8 cellular contexts compared by ENCODE assay signal in genomic region chr7:42869131-42870020, GRCh38. TPM values are rescaled to one million over a fixed set of nuclear protein-coding genes. Genes with fewer than 3 reads are reported as not detected.
DNase-seq lines count a peak whose midpoint lies in the region; ATAC-seq and TF ChIP-seq lines count a peak whose summit lies in the region.
"Had no signal": no experiment of that assay in that cellular context is flagged by ENCODE, and none has a peak within 500 bp of the region (broad histone marks: within the 10 kb centered on the region; RNA-seq: fewer than 3 reads in every experiment).

No MANE protein-coding gene starts in this region.

- TF ChIP-seq CTCF in BE2C (IDR thresholded peaks at IDR 0.05; ENCODE audit: low read depth, low read length), result no peak

- no peaks in the 10 kb centered on the region for H3K9me3 ChIP-seq in BE2C

- no peaks in the 10 kb centered on the region for H3K36me3 ChIP-seq in BE2C

- ATAC-seq in GM19452 (IDR thresholded peaks at IDR 0.05; ENCODE audit: unreplicated experiment) (peak; percentile 94), HG03060 (IDR thresholded peaks at IDR 0.05; ENCODE audit: low read depth, unreplicated experiment) (peak; percentile 98), left cardiac atrium (no peak)

- intact Hi-C loops in left cardiac atrium (cut with DNase I), result no loop called here

- no peak overlapping the region for H3K4me3 ChIP-seq in BE2C (ENCODE audit: low read depth, low read length)
- H3K4me3 ChIP-seq: SK-N-MC had no signal

- DNase-seq in activated T-cell treated with anti-CD3 and anti-CD28 coated beads for 48 hours (ENCODE audit: low read depth), result peak; percentile 25
- peak; percentile 69 for DNase-seq in stimulated activated CD4-positive, alpha-beta T cell treated with anti-CD3 and anti-CD28 coated beads, Interleukin-4, amount 100 ng/mL, for 24 hours
- no peak for DNase-seq in left cardiac atrium
- DNase-seq in HPDE6-E6E7 (ENCODE audit: extremely low spot score), result no peak
- DNase-seq in BE2C, result no peak

- no peaks in the 10 kb centered on the region for H3K4me1 ChIP-seq in BE2C

- no peaks in the 10 kb centered on the region for H3K27me3 ChIP-seq in BE2C

RNA-seq across cellular contexts. Expression of gene C7orf25, which starts 42.5 kb away (rescaled TPM):
- 1 to 10 TPM; 3.6 to 4.2 TPM for total RNA-seq in left cardiac atrium
- polyA plus RNA-seq in BE2C (2012; ENCODE audit: insufficient read depth, insufficient read length, low read depth), result 2.0 TPM

Comparison
In these comparisons a context has a peak if more than half of its experiments do, and no peak if none do; other contexts are left out.
1. ATAC-seq: peak in GM19452 (single experiment) and HG03060 (single experiment); none in left cardiac atrium (0 of 2).
2. DNase-seq: peak in activated T-cell treated with anti-CD3 and anti-CD28 coated beads for 48 hours (single experiment) and stimulated activated CD4-positive, alpha-beta T cell treated with anti-CD3 and anti-CD28 coated beads, Interleukin-4, amount 100 ng/mL, for 24 hours (single experiment); none in left cardiac atrium (single experiment), HPDE6-E6E7 (single experiment) and BE2C (single experiment).